27 cellular contexts compared by ENCODE assay signal in the genomic region with DNA sequence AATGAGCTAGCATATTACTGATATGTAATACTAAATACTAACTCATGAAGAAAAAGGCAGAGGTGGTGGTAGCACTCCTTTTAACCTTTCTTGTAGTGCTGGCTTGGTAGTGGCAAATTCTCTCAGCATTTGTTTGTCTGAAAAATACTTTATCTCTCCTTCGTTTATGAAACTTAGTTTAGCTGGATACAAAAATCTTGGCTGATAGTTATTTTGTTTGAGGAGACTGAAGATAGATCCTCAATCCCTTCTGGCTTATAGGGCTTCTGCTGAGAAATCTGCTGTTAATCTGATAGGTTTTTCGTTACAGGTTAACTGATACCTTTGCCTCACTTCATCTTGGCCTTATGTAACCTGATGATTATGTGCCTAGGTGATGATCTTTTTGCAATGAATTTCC.
"Had no signal": no experiment of that assay in that cellular context is flagged by ENCODE, and none has a peak within 500 bp of the region (broad histone marks: within the 10 kb centered on the region; RNA-seq: fewer than 3 reads in every experiment).

No MANE protein-coding gene starts in this region.

- H3K27me3 ChIP-seq: stomach, suprapubic skin, testis, thyroid gland, tibial artery, tibial nerve, transverse colon, upper lobe of left lung, upper lobe of right lung, uterus, vagina had no signal

- H3K27ac ChIP-seq: stomach, suprapubic skin, testis, thoracic aorta, thyroid gland, tibial artery, tibial nerve, transverse colon, upper lobe of left lung, upper lobe of right lung, uterus, vagina had no signal

- ATAC-seq: stimulated activated effector memory CD8-positive, alpha-beta T cell treated with anti-CD3 and anti-CD28 coated beads, Interleukin-12 subunit alpha, Interleukin-12 subunit beta, amount 100 ng/mL, for 72 hours; stimulated activated memory B cell treated with anti-CD40 and anti-IgM and Interleukin-4, amounts not matched to agents 10 μg/mL and 1 μg/mL and 100 μg/mL, for 72 hours; stimulated activated naive B cell treated with anti-CD40 and anti-IgM and Interleukin-4, amounts not matched to agents 10 μg/mL and 1 μg/mL and 100 μg/mL, for 72 hours; stimulated activated naive CD8-positive, alpha-beta T cell treated with anti-CD3 and anti-CD28 coated beads, Interleukin-15, amount 100 ng/mL, for 72 hours; stimulated activated naive CD8-positive, alpha-beta T cell treated with anti-CD3 and anti-CD28 coated beads, Interleukin-15, Interleukin-2, amounts not matched to agents 100 U/mL and 50 U/mL, for 24 hours; upper lobe of right lung had no signal

- H3K4me1 ChIP-seq: testis, thyroid gland, transverse colon, upper lobe of left lung, upper lobe of right lung, uterus had no signal

- DNase-seq: stimulated activated CD4-positive, alpha-beta T cell treated with anti-CD3 and anti-CD28 coated beads, Interleukin-2, amount 100 ng/mL, for 48 hours; stimulated activated CD4-positive, alpha-beta T cell treated with anti-CD3 and anti-CD28 coated beads, Interleukin-4, amount 100 ng/mL, for 1 hour; stimulated activated CD4-positive, alpha-beta T cell treated with anti-CD3 and anti-CD28 coated beads, Interleukin-4, amount 100 ng/mL, for 24 hours; stimulated activated CD4-positive, alpha-beta T cell treated with anti-CD3 and anti-CD28 coated beads, Interleukin-4, amount 100 ng/mL, for 4 hours; stimulated activated CD8-positive, alpha-beta memory T cell treated with anti-CD3 and anti-CD28 coated beads, Interleukin-4, amount 100 ng/mL, for 48 hours; stimulated activated naive B cell treated with anti-CD40 and anti-IgM and Interleukin-4, amounts not matched to agents 10 μg/mL and 1 μg/mL and 100 μg/mL, for 72 hours; stimulated activated naive CD4-positive, alpha-beta T cell; stimulated activated naive CD4-positive, alpha-beta T cell treated with Interleukin-2 at 50 U/mL for 16 hours; stimulated activated naive CD8-positive, alpha-beta T cell treated with anti-CD3 and anti-CD28 coated beads, Interleukin-15, amount 100 ng/mL, for 72 hours; stimulated activated naive CD8-positive, alpha-beta T cell treated with anti-CD3 and anti-CD28 coated beads, Interleukin-15, Interleukin-2, amounts not matched to agents 100 U/mL and 50 U/mL, for 24 hours; stomach; substantia nigra; testis; thyroid gland; tibial artery; transverse colon; trophoblast cell; upper lobe of left lung; upper lobe of right lung; uterus had no signal

- H3K36me3 ChIP-seq: suprapubic skin, thoracic aorta, thyroid gland, transverse colon, upper lobe of left lung, upper lobe of right lung, uterus, vagina had no signal

- H3K4me3 ChIP-seq: stomach, suprapubic skin, testis, thoracic aorta, thyroid gland, tibial artery, tibial nerve, transverse colon, upper lobe of left lung, upper lobe of right lung, uterus, vagina had no signal

- H3K9me3 ChIP-seq: suprapubic skin, testis, thoracic aorta, thyroid gland, transverse colon, uterus, vagina had no signal

- FAIRE-seq: urothelium cell line had no signal
